Comparison of ENCODE assay signal across 20 cellular contexts in genomic region chr7:107946881-107947280, GRCh38. TPM values are rescaled to one million over a fixed set of nuclear protein-coding genes. Genes with fewer than 3 reads are reported as not detected.
DNase-seq lines count a peak whose midpoint lies in the region; ATAC-seq, FAIRE-seq and TF ChIP-seq lines count a peak whose summit lies in the region.
"Had no signal": no experiment of that assay in that cellular context is flagged by ENCODE, and none has a peak within 500 bp of the region (broad histone marks: within the 10 kb centered on the region; RNA-seq: fewer than 3 reads in every experiment).

No MANE protein-coding gene starts in this region.

- intact Hi-C loops in left ventricle myocardium inferior (cut with micrococcal nuclease), result no loop called here
- intact Hi-C loops in Right ventricle myocardium superior (cut with DNase I), result loop anchor here (10.0 kb wide), 1 partner anchor 198 kb away; no protein-coding TSS in a partner anchor

- ATAC-seq in Right ventricle myocardium superior (ENCODE audit: poor library complexity) (no peak), GM18498 (IDR thresholded peaks at IDR 0.05; ENCODE audit: unreplicated experiment) (no peak)

- peak overlapping the region; percentile 59 for H3K27ac ChIP-seq in left ventricle myocardium inferior (replicated peaks)
- H3K27ac ChIP-seq: neutrophil, SJCRH30, tibial artery, WERI-Rb-1 had no signal

- peaks cover 67% of the 10 kb centered on the region for H3K4me1 Mint-ChIP-seq in neural crest cell

- H3K9me3 Mint-ChIP-seq in neural crest cell, result no peaks in the 10 kb centered on the region

- peaks cover 68% of the 10 kb centered on the region for H3K36me3 ChIP-seq in left ventricle myocardium inferior

- no peaks in the 10 kb centered on the region for H3K9me3 ChIP-seq in left ventricle myocardium inferior (replicated peaks)
- H3K9me3 ChIP-seq: BE2C, neutrophil, SJCRH30, tibial artery had no signal

- H3K4me3 Mint-ChIP-seq in neural crest cell, result peak overlapping the region; percentile 72

- TF ChIP-seq CTCF in left ventricle myocardium inferior (IDR thresholded peaks at IDR 0.05; ENCODE audit: borderline replicate concordance), result no peak
- TF ChIP-seq CTCF in neural crest cell (conservative IDR thresholded peaks at IDR 0.05), result no peak

- H3K36me3 Mint-ChIP-seq in neural crest cell (ENCODE audit: low read depth), result peaks cover 29% of the 10 kb centered on the region

- DNase-seq in left ventricle myocardium inferior (no peak), Right ventricle myocardium superior (no peak), epidermal melanocyte (ENCODE audit: insufficient read length, low spot score) (peak; percentile 57), neural crest cell (ENCODE audit: low read depth, low spot score) (peak; percentile 43), iPS-NIHi7 (ENCODE audit: extremely low spot score) (no peak), GM12892 (ENCODE audit: insufficient read length) (no peak)
- DNase-seq in stimulated activated CD4-positive, alpha-beta T cell treated with anti-CD3 and anti-CD28 coated beads, Interleukin-2, amount 100 ng/mL, for 24 hours, result no peak
- DNase-seq: 8988T; BE2C; Calu3; NCI-H1417; SJCRH30; stimulated activated naive CD4-positive, alpha-beta T cell; T-helper 2 cell; tibial artery; WERI-Rb-1 had no signal

- FAIRE-seq in GM12892 (lab: Jason Lieb, UNC), result no peak
- FAIRE-seq: endometrium, H1 had no signal

- peaks cover 72% of the 10 kb centered on the region for H3K4me1 ChIP-seq in left ventricle myocardium inferior
- H3K4me1 ChIP-seq: BE2C had no signal

- H3K4me3 ChIP-seq in left ventricle myocardium inferior, result no peak overlapping the region
- H3K4me3 ChIP-seq: SJCRH30, tibial artery had no signal

- peak overlapping the region; percentile 97 for H3K27ac Mint-ChIP-seq in neural crest cell (ENCODE audit: unreplicated experiment)

- TF ChIP-seq POLR2A in GM12892 (IDR thresholded peaks at IDR 0.05; ENCODE audit: low read depth, low read length), result no peak

- H3K27me3 Mint-ChIP-seq in neural crest cell (ENCODE audit: low read depth), result no peaks in the 10 kb centered on the region

- H3K27me3 ChIP-seq in left ventricle myocardium inferior (ENCODE audit: low read depth), result no peaks in the 10 kb centered on the region
- H3K27me3 ChIP-seq: BE2C, neutrophil, SJCRH30, tibial artery had no signal

RNA-seq across cellular contexts. Expression of gene DLD, which starts 55.9 kb away (rescaled TPM):
- total RNA-seq in left ventricle myocardium inferior (342 TPM), Right ventricle myocardium superior (318 TPM), neural crest cell (77.6 and 82.1 TPM in 2 replicates)
- 127 TPM for polyA plus RNA-seq in GM12892 (2012; ENCODE audit: missing spikeins)

RNA-seq across cellular contexts. Expression of gene LAMB1, which starts 56.1 kb away (rescaled TPM):
- 60.0 TPM for total RNA-seq in left ventricle myocardium inferior
- total RNA-seq in Right ventricle myocardium superior, result 62.1 TPM
- 127 and 131 TPM in 2 replicates for total RNA-seq in neural crest cell
- polyA plus RNA-seq in GM12892 (2012; ENCODE audit: missing spikeins), result 0.74 TPM

Comparison
In these comparisons a context has a peak if more than half of its experiments do, and no peak if none do; other contexts are left out.
1. DNase-seq: peak in epidermal melanocyte (single experiment) and neural crest cell (single experiment); none in left ventricle myocardium inferior (single experiment), Right ventricle myocardium superior (single experiment), iPS-NIHi7 (single experiment), GM12892 (single experiment) and stimulated activated CD4-positive, alpha-beta T cell treated with anti-CD3 and anti-CD28 coated beads, Interleukin-2, amount 100 ng/mL, for 24 hours (0 of 2).